ENCODE assay signal across 8 cellular contexts in genomic region chr12:49232940-49233841, GRCh38. TPM values are rescaled to one million over a fixed set of nuclear protein-coding genes. Genes with fewer than 3 reads are reported as not detected.
DNase-seq lines count a peak whose midpoint lies in the region; ATAC-seq and TF ChIP-seq lines count a peak whose summit lies in the region.

No MANE protein-coding gene starts in this region.

- ATAC-seq in lower lobe of right lung = no peak
- ATAC-seq in HG02840 (IDR thresholded peaks at IDR 0.05; ENCODE audit: low FRiP score, unreplicated experiment) = no peak
- no peak for ATAC-seq in GM21515 (IDR thresholded peaks at IDR 0.05; ENCODE audit: unreplicated experiment)

- peak overlapping the region; percentile 97 for H3K27ac ChIP-seq in lower lobe of right lung
- H3K27ac ChIP-seq in suprapubic skin = peak overlapping the region; percentile 59

- no peak for DNase-seq in T-helper 1 cell
- DNase-seq in NCI-H526 treated with DMSO at 0.1 percent for 48 hours (lab: John Stamatoyannopoulos, UW) = peak; percentile 59
- DNase-seq in cerebellar cortex (ENCODE audit: low spot score) = peak; percentile 58
- peak; percentile 51 for DNase-seq in lower lobe of right lung
- DNase-seq in suprapubic skin (ENCODE audit: low spot score in 2 of 2) = no peak

- H3K4me3 Mint-ChIP-seq in T-helper 1 cell treated with Interleukin-12 subunit alpha and Interleukin-12 subunit beta and Interleukin-4 antibody, amounts not matched to agents 30 μg/mL and 1 μg/mL, for 36 hours = peak overlapping the region; percentile 45

- WGBS in suprapubic skin = 79% methylated on average over 24 of the region's 25 CpGs

- intact Hi-C loops in lower lobe of right lung (cut with DNase I) = no loop called here

- no peak for TF ChIP-seq EP300 in suprapubic skin (IDR thresholded peaks at IDR 0.05)

- no peak for TF ChIP-seq POLR2A in suprapubic skin (IDR thresholded peaks at IDR 0.05)

- H3K27me3 Mint-ChIP-seq in T-helper 1 cell treated with Interleukin-12 subunit alpha and Interleukin-12 subunit beta and Interleukin-4 antibody, amounts not matched to agents 30 μg/mL and 1 μg/mL, for 36 hours (ENCODE audit: low read depth) = peaks cover 5% of the 10 kb centered on the region

- H3K4me1 Mint-ChIP-seq in T-helper 1 cell treated with Interleukin-12 subunit alpha and Interleukin-12 subunit beta and Interleukin-4 antibody, amounts not matched to agents 30 μg/mL and 1 μg/mL, for 36 hours (ENCODE audit: low read depth) = peaks cover 13% of the 10 kb centered on the region

- H3K36me3 Mint-ChIP-seq in T-helper 1 cell treated with Interleukin-12 subunit alpha and Interleukin-12 subunit beta and Interleukin-4 antibody, amounts not matched to agents 30 μg/mL and 1 μg/mL, for 36 hours (ENCODE audit: low read depth) = no peaks in the 10 kb centered on the region

- H3K27me3 ChIP-seq in lower lobe of right lung (ENCODE audit: low read depth) (no peaks in the 10 kb centered on the region), suprapubic skin (no peaks in the 10 kb centered on the region)

- no peak for TF ChIP-seq CTCF in lower lobe of right lung (IDR thresholded peaks at IDR 0.05)
- TF ChIP-seq CTCF in suprapubic skin (IDR thresholded peaks at IDR 0.05) = no peak

- H3K4me1 ChIP-seq in lower lobe of right lung = peaks cover 37% of the 10 kb centered on the region
- H3K4me1 ChIP-seq in suprapubic skin = peaks cover 21% of the 10 kb centered on the region

- H3K9me3 ChIP-seq in lower lobe of right lung (no peaks in the 10 kb centered on the region), suprapubic skin (no peaks in the 10 kb centered on the region)

- H3K27ac Mint-ChIP-seq in T-helper 1 cell treated with Interleukin-12 subunit alpha and Interleukin-12 subunit beta and Interleukin-4 antibody, amounts not matched to agents 30 μg/mL and 1 μg/mL, for 36 hours = peak overlapping the region; percentile 73

- H3K4me3 ChIP-seq in lower lobe of right lung = peak overlapping the region; percentile 64
- H3K4me3 ChIP-seq in suprapubic skin = peak overlapping the region; percentile 59

- H3K9me3 Mint-ChIP-seq in T-helper 1 cell treated with Interleukin-12 subunit alpha and Interleukin-12 subunit beta and Interleukin-4 antibody, amounts not matched to agents 30 μg/mL and 1 μg/mL, for 36 hours = no peaks in the 10 kb centered on the region

- H3K36me3 ChIP-seq in lower lobe of right lung (no peaks in the 10 kb centered on the region), suprapubic skin (no peaks in the 10 kb centered on the region)

RNA-seq across cellular contexts. Expression of gene TUBA1C, which starts 31.7 kb away (rescaled TPM):
- total RNA-seq in lower lobe of right lung = 96.0 TPM
- 100 to 1,000 TPM; 115 to 747 (median 609) TPM for total RNA-seq in suprapubic skin

RNA-seq across cellular contexts. Expression of gene TUBA1A, which starts 44.3 kb away (rescaled TPM):
- total RNA-seq in lower lobe of right lung (120 TPM), suprapubic skin (100 to 1,000 TPM in 3 of 4 donors, 10 to 100 TPM in 1; 70.0 to 251 (median 181) TPM)

Comparison
In these comparisons a context has a peak if more than half of its experiments do, and no peak if none do; other contexts are left out.
1. DNase-seq: peak in NCI-H526 treated with DMSO at 0.1 percent for 48 hours (single experiment), cerebellar cortex (single experiment) and lower lobe of right lung (single experiment); none in T-helper 1 cell (0 of 5) and suprapubic skin (0 of 2).